ENCODE assay signal across 25 cellular contexts in genomic region chr6:77072694-77073409, GRCh38.
DNase-seq lines count a peak whose midpoint lies in the region; ATAC-seq and TF ChIP-seq lines count a peak whose summit lies in the region.
"Had no signal": no experiment of that assay in that cellular context is flagged by ENCODE, and none has a peak within 500 bp of the region (broad histone marks: within the 10 kb centered on the region; RNA-seq: fewer than 3 reads in every experiment).

No MANE protein-coding gene starts in this region.

- H3K9me3 ChIP-seq in body of pancreas, result no peaks in the 10 kb centered on the region
- H3K9me3 ChIP-seq: A549, SJSA1 had no signal

- H3K4me1 ChIP-seq in body of pancreas, result no peaks in the 10 kb centered on the region
- H3K4me1 ChIP-seq: A549, SJSA1 had no signal

- no peaks in the 10 kb centered on the region for H3K27me3 ChIP-seq in body of pancreas
- H3K27me3 ChIP-seq: SJSA1 had no signal

- peak; percentile 1 for DNase-seq in LHCN-M2 (ENCODE audit: low read depth)
- peak; percentile 14 to 40 (median 26) for DNase-seq in body of pancreas
- peak; percentile 74 for DNase-seq in left lobe of liver (ENCODE audit: low spot score)
- DNase-seq in activated CD4-positive, alpha-beta T cell treated with anti-CD3 and anti-CD28 coated beads for 48 hours, result no peak
- DNase-seq: AML-193; C1 segment of cervical spinal cord; CD4-positive, alpha-beta memory T cell; COR-L47; DMS79 treated with DMSO at 0.1 percent for 48 hours; Karpas-422; NCI-H1417; NCI-H1694; NCI-H2081; NCI-H2171; NCI-H226; NCI-H510A treated with DMSO at 0.1 percent for 48 hours; NCI-H774; Right ventricle myocardium superior; RPMI8226 had no signal

- intact Hi-C loops in body of pancreas (cut with DNase I), result no loop called here

- no peak overlapping the region for H3K4me3 ChIP-seq in body of pancreas
- H3K4me3 ChIP-seq: A549, SJSA1 had no signal

- no peaks in the 10 kb centered on the region for H3K36me3 ChIP-seq in body of pancreas (replicated peaks in 1 of 2; ENCODE audit: insufficient read depth in 1 of 2, low read depth in 2 of 2)
- H3K36me3 ChIP-seq: SJSA1 had no signal

- WGBS in body of pancreas, 2 donors, result 37 to 40% methylated on average over 4 of the region's 4 CpGs

- no peak for TF ChIP-seq POLR2A in body of pancreas (IDR thresholded peaks at IDR 0.05)

- H3K27ac ChIP-seq in 22Rv1 (peak overlapping the region; percentile 18; the same call in 1 of the 2 replicates), body of pancreas (no peak overlapping the region)
- H3K27ac ChIP-seq: A549, SJSA1 had no signal

- ATAC-seq in body of pancreas, result no peak
- peak; percentile 94 for ATAC-seq in left lobe of liver
- ATAC-seq in HG03571 (IDR thresholded peaks at IDR 0.05; ENCODE audit: unreplicated experiment), result no peak
- ATAC-seq in GM18498 (IDR thresholded peaks at IDR 0.05; ENCODE audit: unreplicated experiment), result no peak
- ATAC-seq: A549, HCT116 had no signal

- TF ChIP-seq CTCF in 22Rv1 (IDR thresholded peaks at IDR 0.05) (no peak), body of pancreas (IDR thresholded peaks at IDR 0.05) (no peak)
